Comparison of ENCODE assay signal across 26 cellular contexts in the genomic region with DNA sequence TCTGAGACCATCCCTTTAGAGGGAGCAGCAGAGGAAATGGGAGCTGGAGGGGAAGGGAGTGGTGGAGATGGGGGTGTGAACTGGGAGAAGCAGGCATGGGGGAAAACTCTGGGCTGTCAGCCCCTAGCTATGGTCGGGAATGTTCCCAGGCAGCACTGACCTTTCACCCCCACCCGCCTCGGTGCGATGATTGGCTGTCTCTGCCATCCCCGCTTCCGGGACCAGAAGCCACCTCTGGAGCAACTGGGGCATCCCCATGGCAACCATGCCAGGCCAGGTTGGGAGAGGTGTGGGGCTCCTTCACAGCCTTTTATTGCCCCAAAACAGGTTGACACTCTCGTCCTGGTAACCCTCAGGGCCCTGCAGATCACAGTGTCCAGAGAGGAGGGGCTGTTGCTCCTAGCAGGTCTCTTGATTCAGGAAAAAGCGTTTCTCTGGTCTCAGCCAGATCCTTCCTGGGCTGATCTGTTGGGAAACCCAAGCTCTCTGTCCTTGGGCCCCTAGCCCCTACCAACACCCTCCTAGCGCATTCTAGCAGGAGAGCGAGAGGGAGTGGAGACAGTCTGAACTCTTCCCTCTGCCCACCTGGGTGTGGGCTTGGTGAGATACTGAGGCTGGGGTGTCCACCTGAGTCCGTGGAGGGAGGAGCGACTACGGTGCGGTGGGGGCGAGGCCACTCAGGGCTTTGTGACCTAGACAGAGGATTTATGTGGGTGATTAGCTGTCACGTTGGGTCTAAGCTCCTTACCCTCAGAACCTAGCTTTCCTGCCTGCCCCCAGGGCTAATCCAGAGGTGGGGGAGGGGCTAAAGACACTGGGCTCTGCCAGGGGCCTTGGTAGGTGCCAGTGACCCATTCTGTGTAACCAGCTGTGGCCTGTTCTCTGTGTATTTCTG. TPM values are rescaled to one million over a fixed set of nuclear protein-coding genes. Genes with fewer than 3 reads are reported as not detected.
A peak's percentile ranks its signal among the peaks of the same experiment; 100 is the strongest.
DNase-seq lines count a peak whose midpoint lies in the region; ATAC-seq and TF ChIP-seq lines count a peak whose summit lies in the region.
"Had no signal": no experiment of that assay in that cellular context is flagged by ENCODE, and none has a peak within 500 bp of the region (broad histone marks: within the 10 kb centered on the region; RNA-seq: fewer than 3 reads in every experiment).

No MANE protein-coding gene starts in this region.

- CTCF ChIA-PET in PC-9 (lab: Charles Lee), result interaction anchor here (0.9 kb wide), 1 partner anchor 70 kb away, joined by 3 read pairs; no protein-coding TSS in a partner anchor

- intact Hi-C loops in PC-9 (cut with micrococcal nuclease; ENCODE audit: unreplicated experiment), result loop anchor here (10.0 kb wide), 1 partner anchor 819 kb away; no protein-coding TSS in a partner anchor
- intact Hi-C loops in esophagus squamous epithelium (cut with DNase I), result loop anchor here (10.0 kb wide), 1 partner anchor 279 kb away; no protein-coding TSS in a partner anchor

- H3F3A ChIP-seq in GM23338 (replicated peaks; ENCODE audit: low read depth) (no peaks in the 10 kb centered on the region), PC-9 (ENCODE audit: insufficient read depth, low read depth) (peaks cover 57% of the 10 kb centered on the region)

- ATAC-seq in GM23338 (peak; percentile 26; the same call in 2 of the 3 replicates), HG02970 (IDR thresholded peaks at IDR 0.05; ENCODE audit: low FRiP score, unreplicated experiment) (no peak), HG03135 (IDR thresholded peaks at IDR 0.05; ENCODE audit: unreplicated experiment) (no peak), GM18505 (IDR thresholded peaks at IDR 0.05; ENCODE audit: unreplicated experiment) (no peak)
- ATAC-seq: activated CD8-positive, alpha-beta T cell treated with anti-CD3 and anti-CD28 coated beads for 36 hours; left lung; right lobe of liver; Right ventricle myocardium inferior; SK-N-SH treated with all-trans-retinoic acid at 6 μM for 48 hours had no signal

- no peak for TF ChIP-seq CTCF in GM23338 (conservative IDR thresholded peaks at IDR 0.05; ENCODE audit: low read depth in 2 of 2)
- TF ChIP-seq CTCF in PC-9 (conservative IDR thresholded peaks at IDR 0.05), result no peak
- no peak for TF ChIP-seq CTCF in esophagus squamous epithelium (IDR thresholded peaks at IDR 0.05)

- H4K20me1 ChIP-seq in GM23338 (replicated peaks; ENCODE audit: insufficient read depth), result no peaks in the 10 kb centered on the region
- H4K20me1 ChIP-seq in PC-9 (ENCODE audit: insufficient read depth), result no peaks in the 10 kb centered on the region

- no peak overlapping the region for H3K27ac Mint-ChIP-seq in GM23338
- H3K27ac Mint-ChIP-seq: activated CD8-positive, alpha-beta T cell treated with anti-CD3 and anti-CD28 coated beads for 36 hours; activated T-helper 1 cell treated with anti-CD3 and anti-CD28 coated beads, Interleukin-12 subunit alpha, Interleukin-12 subunit beta, Interleukin-2, Interleukin-4 antibody, amounts not matched to agents 30 ng/mL and 10 ng/mL and 1 ng/mL, durations not matched to agents 14 hours and 24 hours and 36 hours; H9; progenitor cell of endocrine pancreas had no signal

- H3K36me3 ChIP-seq in GM23338 (ENCODE audit: insufficient read depth) (no peaks in the 10 kb centered on the region), PC-9 (ENCODE audit: low read depth) (no peaks in the 10 kb centered on the region), esophagus squamous epithelium (no peaks in the 10 kb centered on the region)
- H3K36me3 ChIP-seq: brain microvascular endothelial cell, left lung, neutrophil, right lobe of liver, tibial nerve had no signal

- H3K4me3 Mint-ChIP-seq in GM23338, result no peak overlapping the region
- H3K4me3 Mint-ChIP-seq: activated CD8-positive, alpha-beta T cell treated with anti-CD3 and anti-CD28 coated beads for 36 hours; activated T-helper 1 cell treated with anti-CD3 and anti-CD28 coated beads, Interleukin-12 subunit alpha, Interleukin-12 subunit beta, Interleukin-2, Interleukin-4 antibody, amounts not matched to agents 30 ng/mL and 10 ng/mL and 1 ng/mL, durations not matched to agents 14 hours and 24 hours and 36 hours; H9 had no signal

- H3K4me2 ChIP-seq in GM23338 (no peak overlapping the region), PC-9 (peak overlapping the region; percentile 73)

- WGBS in esophagus squamous epithelium, 2 donors, result 83 to 85% methylated on average over 7 of the region's 16 CpGs

- H3K9me3 ChIP-seq in PC-9 (ENCODE audit: insufficient read depth, low read depth), result no peaks in the 10 kb centered on the region
- H3K9me3 ChIP-seq in esophagus squamous epithelium, result no peaks in the 10 kb centered on the region
- H3K9me3 ChIP-seq: left lung, neutrophil, right lobe of liver, tibial nerve had no signal

- BruUV-seq in PC-9 (replicated peaks; lab: Mats Ljungman, UMichigan), result no TSS peak

- no peaks in the 10 kb centered on the region; the same call in 2 of the 3 replicates for H3K36me3 Mint-ChIP-seq in GM23338 (ENCODE audit: low read depth)
- H3K36me3 Mint-ChIP-seq: naive B cell had no signal

- no peaks in the 10 kb centered on the region for H3K9me2 ChIP-seq in GM23338 (ENCODE audit: insufficient read depth)
- no peaks in the 10 kb centered on the region; the same call in 1 of the 2 replicates for H3K9me2 ChIP-seq in PC-9 (ENCODE audit: insufficient read depth)

- H3K27me3 ChIP-seq in GM23338 (ENCODE audit: insufficient read depth) (peaks cover 3% of the 10 kb centered on the region; the same call in 1 of the 2 replicates), PC-9 (ENCODE audit: insufficient read depth, low read depth) (no peaks in the 10 kb centered on the region), esophagus squamous epithelium (peaks cover 0 to 8% (median 0%) of the 10 kb centered on the region in 4 donors)
- H3K27me3 ChIP-seq: brain microvascular endothelial cell, neutrophil, right lobe of liver, tibial nerve had no signal

- H2AFZ ChIP-seq in GM23338, result no peak overlapping the region
- peak overlapping the region; percentile 69 for H2AFZ ChIP-seq in PC-9

- POLR2A ChIA-PET in PC-9 (lab: Charles Lee; ENCODE audit: unreplicated experiment), result interaction anchor here (0.8 kb wide), 1 partner anchor 485 kb away, joined by 3 read pairs; no protein-coding TSS in a partner anchor

- H3K4me3 ChIP-seq in GM23338 (no peak overlapping the region), PC-9 (peak overlapping the region; percentile 25; the same call in 1 of the 2 replicates), esophagus squamous epithelium (no peak overlapping the region)
- H3K4me3 ChIP-seq: left lung, right lobe of liver, tibial nerve had no signal

- no peaks in the 10 kb centered on the region; the same call in 2 of the 3 replicates for H3K4me1 Mint-ChIP-seq in GM23338

- H3K79me2 ChIP-seq in GM23338 (replicated peaks; ENCODE audit: insufficient read depth) (no peaks in the 10 kb centered on the region), PC-9 (ENCODE audit: low read depth) (no peaks in the 10 kb centered on the region)

- TF ChIP-seq POLR2A in esophagus squamous epithelium (IDR thresholded peaks at IDR 0.05), result no peak
- no peak for TF ChIP-seq POLR2A in GM18505 (IDR thresholded peaks at IDR 0.05; ENCODE audit: borderline replicate concordance, extremely low read depth, insufficient read depth, insufficient read length)

- no peaks in the 10 kb centered on the region for H3K4me1 ChIP-seq in GM23338 (ENCODE audit: insufficient read depth)
- peaks cover 67% of the 10 kb centered on the region for H3K4me1 ChIP-seq in PC-9 (replicated peaks; ENCODE audit: insufficient read depth)
- peaks cover 7 to 27% (median 9%) of the 10 kb centered on the region in 3 donors for H3K4me1 ChIP-seq in esophagus squamous epithelium
- H3K4me1 ChIP-seq: right lobe of liver had no signal

- DNase-seq in GM23338 (ENCODE audit: low spot score) (no peak), PC-9 (no peak), esophagus squamous epithelium (lab: John Stamatoyannopoulos, UW) (no peak), retina (peak; percentile 14), NOMO-1 treated with dmso at 0.1 percent for 144 hours (lab: John Stamatoyannopoulos, UW; ENCODE audit: unreplicated experiment) (no peak)
- DNase-seq: activated CD8-positive, alpha-beta memory T cell treated with anti-CD3 and anti-CD28 coated beads, Interleukin-2, amount 50 U/mL, for 48 hours; activated CD8-positive, alpha-beta T cell treated with anti-CD3 and anti-CD28 coated beads for 36 hours; activated naive CD4-positive, alpha-beta T cell treated with Interleukin-2 at 50 U/mL for 16 hours; brain microvascular endothelial cell; H9; left lung; naive B cell; NCI-H1048; NCI-H1694; NCI-H2171; stimulated activated CD4-positive, alpha-beta T cell treated with anti-CD3 and anti-CD28 coated beads, Interleukin-2, amount 100 ng/mL, for 48 hours had no signal

- H3K27ac ChIP-seq in GM23338 (ENCODE audit: low read depth), result no peak overlapping the region
- H3K27ac ChIP-seq in PC-9, result peak overlapping the region; percentile 98
- peak overlapping the region in 3 of 4 donors; percentile 17 to 26 (median 21) for H3K27ac ChIP-seq in esophagus squamous epithelium
- H3K27ac ChIP-seq: brain microvascular endothelial cell, left lung, neutrophil, right lobe of liver, tibial nerve had no signal

- peaks cover 3% of the 10 kb centered on the region for H3K27me3 Mint-ChIP-seq in GM23338 (ENCODE audit: insufficient read depth, low read depth, poor library complexity)

- no peaks in the 10 kb centered on the region for H3K9me3 Mint-ChIP-seq in GM23338
- H3K9me3 Mint-ChIP-seq: activated CD8-positive, alpha-beta T cell treated with anti-CD3 and anti-CD28 coated beads for 36 hours; activated T-helper 1 cell treated with anti-CD3 and anti-CD28 coated beads, Interleukin-12 subunit alpha, Interleukin-12 subunit beta, Interleukin-2, Interleukin-4 antibody, amounts not matched to agents 30 ng/mL and 10 ng/mL and 1 ng/mL, durations not matched to agents 14 hours and 24 hours and 36 hours; H9 had no signal

TF ChIP-seq in GM23338, 12 proteins besides CTCF, POLR2A, EP300 and RAD21 (continues in another document):
- no peak for TF ChIP-seq EZH2phosphoT487 (IDR thresholded peaks at IDR 0.05; ENCODE audit: unreplicated experiment)

RNA-seq across cellular contexts. Expression of a gene that starts 12.2 kb away (rescaled TPM):
- 14.6 and 20.0 TPM in 2 replicates for total RNA-seq in GM23338 (2014; rRNA removed; shearing (Covaris generic))
- 12.2 and 14.4 TPM in 2 replicates for polyA plus RNA-seq in GM23338 (2016; fragmentation: Nextera tagmentation; extraction: Ambion mirVana)
- 57.7 and 70.1 TPM in 2 replicates for total RNA-seq in PC-9 (2021)
- 10 to 100 TPM; 10.4 to 40.0 (median 23.2) TPM for total RNA-seq in esophagus squamous epithelium

RNA-seq across cellular contexts. Expression of a gene that starts 52.0 kb away (rescaled TPM):
- 8.3 and 9.5 TPM in 2 replicates for total RNA-seq in GM23338 (2014; rRNA removed; shearing (Covaris generic))
- 13.4 and 17.2 TPM in 2 replicates for polyA plus RNA-seq in GM23338 (2016; fragmentation: Nextera tagmentation; extraction: Ambion mirVana)
- 47.9 and 56.5 TPM in 2 replicates for total RNA-seq in PC-9 (2021)
- total RNA-seq in esophagus squamous epithelium, result 1 to 10 TPM; 3.0 to 7.3 (median 4.7) TPM
